In the genomic region with DNA sequence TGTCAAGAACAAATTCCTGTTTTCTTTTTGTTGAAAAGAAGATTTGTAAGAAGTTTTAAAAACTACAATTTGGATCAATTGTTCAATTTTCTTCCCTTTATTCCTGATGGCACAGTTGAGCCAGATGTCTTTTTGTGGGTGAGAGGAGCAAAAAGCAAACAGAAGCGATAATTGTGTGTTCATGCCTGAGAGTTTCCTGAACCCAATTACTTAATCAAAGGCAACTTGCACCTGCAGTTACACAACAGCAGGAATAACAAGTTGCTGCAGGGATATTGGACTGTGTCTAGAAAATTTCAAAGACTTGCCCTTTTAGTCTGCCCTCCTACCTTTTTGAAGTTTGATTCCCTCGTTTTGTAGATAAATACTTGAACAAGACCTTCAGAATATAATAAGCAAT, we compare ENCODE assay signal across 25 cellular contexts.
DNase-seq lines count a peak whose midpoint lies in the region; ATAC-seq and TF ChIP-seq lines count a peak whose summit lies in the region.
"Had no signal": no experiment of that assay in that cellular context is flagged by ENCODE, and none has a peak within 500 bp of the region (broad histone marks: within the 10 kb centered on the region; RNA-seq: fewer than 3 reads in every experiment).

No MANE protein-coding gene starts in this region.

- H3K4me1 ChIP-seq in PC-3 (ENCODE audit: insufficient read depth, low read length), result peaks cover 54% of the 10 kb centered on the region
- no peaks in the 10 kb centered on the region for H3K4me1 ChIP-seq in right atrium auricular region
- H3K4me1 ChIP-seq: BLaER1 treated with 17β-estradiol and CSF1 and Interleukin-3, amounts not matched to agents 10 nM and 100 nM; left lung; prostate gland; tibial artery had no signal

- no peaks in the 10 kb centered on the region for H3K36me3 ChIP-seq in PC-3 (ENCODE audit: low read depth, low read length)
- H3K36me3 ChIP-seq in right atrium auricular region, result no peaks in the 10 kb centered on the region
- H3K36me3 ChIP-seq: BLaER1 treated with 17β-estradiol and CSF1 and Interleukin-3, amounts not matched to agents 10 nM and 100 nM; left lung; prostate gland; tibial artery had no signal

- H3K27ac ChIP-seq in PC-3 (ENCODE audit: low read length) (peak overlapping the region; percentile 44), right atrium auricular region (no peak overlapping the region)
- H3K27ac ChIP-seq: BLaER1 treated with 17β-estradiol and CSF1 and Interleukin-3, amounts not matched to agents 10 nM and 100 nM; HL-60; left lung; prostate gland; skin epidermis; tibial artery had no signal

- no peaks in the 10 kb centered on the region for H3K9me3 Mint-ChIP-seq in activated CD4-positive, alpha-beta T cell treated with anti-CD3 and anti-CD28 coated beads, Interleukin-2, amount 10 ng/mL, durations not matched to agents 7 days and 5 days
- H3K9me3 Mint-ChIP-seq: activated CD4-positive, alpha-beta T cell treated with anti-CD3 and anti-CD28 coated beads, Interleukin-2, amount 10 ng/mL, durations not matched to agents 24 days and 14 days; activated naive CD8-positive, alpha-beta T cell treated with anti-CD3 and anti-CD28 coated beads, Interleukin-2, amount 10 ng/mL, durations not matched to agents 7 days and 5 days; activated T-helper 17 cell treated with anti-CD3 and anti-CD28 coated beads, Interleukin-2, amount 50 U/mL, for 72 hours had no signal

- POLR2A ChIA-PET in PC-3 (lab: Charles Lee; ENCODE audit: unreplicated experiment), result no interaction called here
- POLR2A ChIA-PET in activated CD4-positive, alpha-beta T cell treated with anti-CD3 and anti-CD28 coated beads, Interleukin-2, amount 10 ng/mL, durations not matched to agents 7 days and 5 days (lab: Charles Lee), result no interaction called here

- no peak overlapping the region for H2AFZ ChIP-seq in PC-3 (ENCODE audit: low read length)
- H2AFZ ChIP-seq: GM23338 had no signal

- no peaks in the 10 kb centered on the region for H3K36me3 Mint-ChIP-seq in activated CD4-positive, alpha-beta T cell treated with anti-CD3 and anti-CD28 coated beads, Interleukin-2, amount 10 ng/mL, durations not matched to agents 7 days and 5 days (ENCODE audit: low read depth)
- H3K36me3 Mint-ChIP-seq: activated naive CD8-positive, alpha-beta T cell treated with anti-CD3 and anti-CD28 coated beads, Interleukin-2, amount 10 ng/mL, durations not matched to agents 7 days and 5 days had no signal

- no peaks in the 10 kb centered on the region for H3K9me2 ChIP-seq in PC-3 (replicated peaks; ENCODE audit: low read length)

- intact Hi-C loops in PC-3 (cut with micrococcal nuclease), result no loop called here

- no peaks in the 10 kb centered on the region for H3K27me3 Mint-ChIP-seq in activated CD4-positive, alpha-beta T cell treated with anti-CD3 and anti-CD28 coated beads, Interleukin-2, amount 10 ng/mL, durations not matched to agents 7 days and 5 days
- H3K27me3 Mint-ChIP-seq: activated CD4-positive, alpha-beta T cell treated with anti-CD3 and anti-CD28 coated beads, Interleukin-2, amount 10 ng/mL, durations not matched to agents 24 days and 14 days; activated T-helper 17 cell treated with anti-CD3 and anti-CD28 coated beads, Interleukin-2, amount 50 U/mL, for 72 hours had no signal

- H3K27me3 ChIP-seq in PC-3 (ENCODE audit: low read length) (no peaks in the 10 kb centered on the region), right atrium auricular region (no peaks in the 10 kb centered on the region)
- H3K27me3 ChIP-seq: BLaER1 treated with 17β-estradiol and CSF1 and Interleukin-3, amounts not matched to agents 10 nM and 100 nM; left lung; tibial artery had no signal

- H3K4me3 ChIP-seq in PC-3 (ENCODE audit: low read length) (no peak overlapping the region), right atrium auricular region (no peak overlapping the region)
- H3K4me3 ChIP-seq: BLaER1 treated with 17β-estradiol and CSF1 and Interleukin-3, amounts not matched to agents 10 nM and 100 nM; GM23338; left lung; prostate gland; skin epidermis; tibial artery had no signal

- no peak overlapping the region for H3K9ac ChIP-seq in PC-3 (ENCODE audit: low read length)
- H3K9ac ChIP-seq: BLaER1 treated with 17β-estradiol and CSF1 and Interleukin-3, amounts not matched to agents 10 nM and 100 nM had no signal

- H3K27ac Mint-ChIP-seq in activated CD4-positive, alpha-beta T cell treated with anti-CD3 and anti-CD28 coated beads, Interleukin-2, amount 10 ng/mL, durations not matched to agents 7 days and 5 days, result no peak overlapping the region
- H3K27ac Mint-ChIP-seq: activated CD4-positive, alpha-beta T cell treated with anti-CD3 and anti-CD28 coated beads, Interleukin-2, amount 10 ng/mL, durations not matched to agents 24 days and 14 days; activated naive CD8-positive, alpha-beta T cell treated with anti-CD3 and anti-CD28 coated beads, Interleukin-2, amount 10 ng/mL, durations not matched to agents 7 days and 5 days; activated T-helper 17 cell treated with anti-CD3 and anti-CD28 coated beads, Interleukin-2, amount 50 U/mL, for 72 hours; GM23338 had no signal

- no peaks in the 10 kb centered on the region for H3K79me2 ChIP-seq in PC-3 (ENCODE audit: low read length)

- ATAC-seq in PC-3, result no peak
- ATAC-seq in omental fat pad (ENCODE audit: low FRiP score), result no peak
- ATAC-seq: activated T-helper 17 cell treated with anti-CD3 and anti-CD28 coated beads, Interleukin-2, amount 50 U/mL, for 72 hours; GM23338; left lung; stimulated activated naive CD8-positive, alpha-beta T cell treated with anti-CD3 and anti-CD28 coated beads, Interleukin-15, Interleukin-2, amounts not matched to agents 100 U/mL and 50 U/mL, for 24 hours had no signal

- H3K9me3 ChIP-seq in PC-3 (ENCODE audit: low read length), result no peaks in the 10 kb centered on the region
- H3K9me3 ChIP-seq in right atrium auricular region, result no peaks in the 10 kb centered on the region
- H3K9me3 ChIP-seq: BLaER1 treated with 17β-estradiol and CSF1 and Interleukin-3, amounts not matched to agents 10 nM and 100 nM; left lung; prostate gland; tibial artery had no signal

- TF ChIP-seq CTCF in PC-3 (conservative IDR thresholded peaks at IDR 0.05; ENCODE audit: low read depth, low read length), result no peak
- TF ChIP-seq CTCF in omental fat pad (IDR thresholded peaks at IDR 0.05), result no peak
- no peak for TF ChIP-seq CTCF in right atrium auricular region (IDR thresholded peaks at IDR 0.05)

- no peaks in the 10 kb centered on the region for H4K20me1 ChIP-seq in PC-3 (ENCODE audit: low read length)
- H4K20me1 ChIP-seq: BLaER1 treated with 17β-estradiol and CSF1 and Interleukin-3, amounts not matched to agents 10 nM and 100 nM had no signal

- CTCF ChIA-PET in PC-3 (lab: Charles Lee), result no interaction called here
- CTCF ChIA-PET in activated CD4-positive, alpha-beta T cell treated with anti-CD3 and anti-CD28 coated beads, Interleukin-2, amount 10 ng/mL, durations not matched to agents 7 days and 5 days (lab: Charles Lee), result no interaction called here

- no peak overlapping the region for H3K4me3 Mint-ChIP-seq in activated CD4-positive, alpha-beta T cell treated with anti-CD3 and anti-CD28 coated beads, Interleukin-2, amount 10 ng/mL, durations not matched to agents 7 days and 5 days
- H3K4me3 Mint-ChIP-seq: activated CD4-positive, alpha-beta T cell treated with anti-CD3 and anti-CD28 coated beads, Interleukin-2, amount 10 ng/mL, durations not matched to agents 24 days and 14 days; activated naive CD8-positive, alpha-beta T cell treated with anti-CD3 and anti-CD28 coated beads, Interleukin-2, amount 10 ng/mL, durations not matched to agents 7 days and 5 days; activated T-helper 17 cell treated with anti-CD3 and anti-CD28 coated beads, Interleukin-2, amount 50 U/mL, for 72 hours; GM23338; neural crest cell had no signal

- no TSS peak for BruUV-seq in PC-3 (replicated peaks; lab: Mats Ljungman, UMichigan)

- DNase-seq in COR-L47 (lab: John Stamatoyannopoulos, UW) (peak; percentile 93), NCI-H1436 (lab: John Stamatoyannopoulos, UW) (peak; percentile 67), NCI-H2171 treated with DMSO at 0.1 percent for 48 hours (lab: John Stamatoyannopoulos, UW) (peak; percentile 82), PC-3 (no peak), omental fat pad (ENCODE audit: low spot score) (no peak), right atrium auricular region (ENCODE audit: low spot score) (no peak)
- no peak for DNase-seq in activated CD4-positive, CD25-positive, alpha-beta regulatory T cell (lab: John Stamatoyannopoulos, UW)
- DNase-seq in activated CD4-positive, alpha-beta T cell treated with anti-CD3 and anti-CD28 coated beads, Interleukin-2, amount 10 ng/mL, durations not matched to agents 7 days and 5 days, result no peak
- DNase-seq: ACHN; activated CD4-positive, alpha-beta T cell treated with anti-CD3 and anti-CD28 coated beads, Interleukin-2, amount 10 ng/mL, durations not matched to agents 24 days and 14 days; activated naive CD8-positive, alpha-beta T cell treated with anti-CD3 and anti-CD28 coated beads, Interleukin-2, amount 10 ng/mL, durations not matched to agents 7 days and 5 days; GDM1; IMR-90; left lung; NCI-H226; stimulated activated CD4-positive, alpha-beta T cell treated with anti-CD3 and anti-CD28 coated beads, Interleukin-2, amount 100 ng/mL, for 48 hours; stimulated activated naive CD8-positive, alpha-beta T cell treated with anti-CD3 and anti-CD28 coated beads, Interleukin-15, Interleukin-2, amounts not matched to agents 100 U/mL and 50 U/mL, for 24 hours; tibial artery had no signal

- peaks cover 4% of the 10 kb centered on the region for H3F3A ChIP-seq in PC-3 (ENCODE audit: low read length, unreplicated experiment)

- H3K4me2 ChIP-seq in PC-3 (ENCODE audit: low read length), result peak overlapping the region; percentile 21
- H3K4me2 ChIP-seq: BLaER1 treated with 17β-estradiol and CSF1 and Interleukin-3, amounts not matched to agents 10 nM and 100 nM; GM23338 had no signal

- no peaks in the 10 kb centered on the region for H3K4me1 Mint-ChIP-seq in activated CD4-positive, alpha-beta T cell treated with anti-CD3 and anti-CD28 coated beads, Interleukin-2, amount 10 ng/mL, durations not matched to agents 7 days and 5 days
- H3K4me1 Mint-ChIP-seq: activated CD4-positive, alpha-beta T cell treated with anti-CD3 and anti-CD28 coated beads, Interleukin-2, amount 10 ng/mL, durations not matched to agents 24 days and 14 days; activated naive CD8-positive, alpha-beta T cell treated with anti-CD3 and anti-CD28 coated beads, Interleukin-2, amount 10 ng/mL, durations not matched to agents 7 days and 5 days; activated T-helper 17 cell treated with anti-CD3 and anti-CD28 coated beads, Interleukin-2, amount 50 U/mL, for 72 hours; GM23338 had no signal

Comparison
In these comparisons a context has a peak if more than half of its experiments do, and no peak if none do; other contexts are left out.
1. DNase-seq: peak in COR-L47 (single experiment), NCI-H1436 (single experiment) and NCI-H2171 treated with DMSO at 0.1 percent for 48 hours (single experiment); none in PC-3 (single experiment), omental fat pad (single experiment), activated CD4-positive, CD25-positive, alpha-beta regulatory T cell (0 of 4), activated CD4-positive, alpha-beta T cell treated with anti-CD3 and anti-CD28 coated beads, Interleukin-2, amount 10 ng/mL, durations not matched to agents 7 days and 5 days (single experiment) and right atrium auricular region (single experiment).